Comparison of ENCODE assay signal across 21 cellular contexts in genomic region chr16:88713568-88714419, GRCh38. TPM values are rescaled to one million over a fixed set of nuclear protein-coding genes. Genes with fewer than 3 reads are reported as not detected.
DNase-seq lines count a peak whose midpoint lies in the region; ATAC-seq, FAIRE-seq and TF ChIP-seq lines count a peak whose summit lies in the region.
"Had no signal": no experiment of that assay in that cellular context is flagged by ENCODE, and none has a peak within 500 bp of the region (broad histone marks: within the 10 kb centered on the region; RNA-seq: fewer than 3 reads in every experiment).

No MANE protein-coding gene starts in this region.

- TF ChIP-seq RAD21 in HepG2 (CRISPR knock-in tag; IDR thresholded peaks at IDR 0.05), result no peak

- H3K36me3 Mint-ChIP-seq in HFFc6 (ENCODE audit: low read depth), result peaks cover 25% of the 10 kb centered on the region

- H3K27me3 Mint-ChIP-seq in HFFc6 (ENCODE audit: insufficient read depth), result peaks cover 9% of the 10 kb centered on the region
- H3K27me3 Mint-ChIP-seq: B cell; naive thymus-derived CD8-positive, alpha-beta T cell had no signal

- TF ChIP-seq EP300 in HepG2 (IDR thresholded peaks at IDR 0.05; ENCODE audit: low read depth in 2 of 2, low read length in 2 of 2) (no peak), HepG2 (CRISPR knock-in tag; IDR thresholded peaks at IDR 0.05; ENCODE audit: borderline replicate concordance) (no peak)

- DNase-seq in AG04450 (ENCODE audit: low read depth, low spot score), result no peak
- DNase-seq in HFFc6, result peak; percentile 25
- peak; percentile 42 for DNase-seq in amniotic epithelial cell (ENCODE audit: low read depth)
- DNase-seq in HepG2 (ENCODE audit: low spot score), result no peak
- DNase-seq in NCI-H2196 (lab: John Stamatoyannopoulos, UW; ENCODE audit: unreplicated experiment), result no peak
- no peak for DNase-seq in vagina (ENCODE audit: extremely low spot score in 2 of 2)
- DNase-seq in NCI-H774 (lab: John Stamatoyannopoulos, UW), result no peak
- DNase-seq: activated CD8-positive, alpha-beta T cell treated with anti-CD3 and anti-CD28 coated beads, Interleukin-2, amount 10 ng/mL, durations not matched to agents 7 days and 5 days; adrenal gland; GDM1; naive thymus-derived CD8-positive, alpha-beta T cell; NCI-H187 treated with DMSO at 0.1 percent for 48 hours; NCI-H524 treated with DMSO at 0.1 percent for 48 hours; PC-9; SW 1271 had no signal

- in situ Hi-C loops in HepG2 (cut with HindIII; ENCODE audit: extremely low pct_ligation_motif_present, low pct_unique_long_range_greater_than_20kb), result no loop called here

- no peak for FAIRE-seq in HepG2 (lab: Jason Lieb, UNC)
- FAIRE-seq: H1 had no signal

- H4K20me1 ChIP-seq in HepG2 (ENCODE audit: insufficient read depth, low read length), result no peaks in the 10 kb centered on the region

- H3K4me1 ChIP-seq in HepG2 (ENCODE audit: insufficient read depth, low read length), result peaks cover 24% of the 10 kb centered on the region
- no peaks in the 10 kb centered on the region for H3K4me1 ChIP-seq in vagina
- H3K4me1 ChIP-seq: adrenal gland had no signal

- no peak overlapping the region for H3K4me3 Mint-ChIP-seq in HFFc6
- H3K4me3 Mint-ChIP-seq: activated CD8-positive, alpha-beta T cell treated with anti-CD3 and anti-CD28 coated beads, Interleukin-2, amount 10 ng/mL, durations not matched to agents 7 days and 5 days; B cell; naive thymus-derived CD8-positive, alpha-beta T cell had no signal

- H3K27ac ChIP-seq in AG04450 (ENCODE audit: low read depth, low read length) (peak overlapping the region; percentile 2), HepG2 (ENCODE audit: extremely low read length, insufficient read depth, low read length) (no peak overlapping the region), vagina (no peak overlapping the region)
- H3K27ac ChIP-seq: adrenal gland, PC-9 had no signal

- no peak overlapping the region for H3K4me2 ChIP-seq in HepG2 (ENCODE audit: low read depth, low read length)
- H3K4me2 ChIP-seq: PC-9 had no signal

- H3K27me3 ChIP-seq in AG04450 (ENCODE audit: control insufficient read depth, insufficient read depth, low read length) (no peaks in the 10 kb centered on the region), HepG2 (ENCODE audit: control insufficient read depth in 1 of 2, insufficient read depth in 2 of 2, low read length in 2 of 2) (no peaks in the 10 kb centered on the region), vagina (no peaks in the 10 kb centered on the region)
- H3K27me3 ChIP-seq: adrenal gland had no signal

- TF ChIP-seq CTCF in AG04450 (IDR thresholded peaks at IDR 0.05; ENCODE audit: low read depth, low read length) (no peak), HFFc6 (IDR thresholded peaks at IDR 0.05) (no peak), HepG2 (CRISPR knock-in tag; IDR thresholded peaks at IDR 0.05) (no peak), vagina (IDR thresholded peaks at IDR 0.05) (no peak)

- no peak overlapping the region for H2AFZ ChIP-seq in HepG2 (ENCODE audit: low read length)
- H2AFZ ChIP-seq: PC-9 had no signal

- intact Hi-C loops in HepG2 (cut with micrococcal nuclease; ENCODE audit: unreplicated experiment), result no loop called here
- intact Hi-C loops in vagina (cut with DNase I), result no loop called here

- peaks cover 4% of the 10 kb centered on the region for H3K79me2 ChIP-seq in HepG2 (ENCODE audit: insufficient read depth, low read length)

- H3K27ac Mint-ChIP-seq in HFFc6, result no peak overlapping the region; the same call in 1 of the 2 replicates
- H3K27ac Mint-ChIP-seq: activated CD8-positive, alpha-beta T cell treated with anti-CD3 and anti-CD28 coated beads, Interleukin-2, amount 10 ng/mL, durations not matched to agents 7 days and 5 days; B cell had no signal

- TF ChIP-seq POLR2A in HepG2 (IDR thresholded peaks at IDR 0.05; ENCODE audit: insufficient read depth in 1 of 2, low read depth in 2 of 2, low read length in 2 of 2), result no peak; a peak in 1 of 4 replicates
- no peak for TF ChIP-seq POLR2A in vagina (IDR thresholded peaks at IDR 0.05)

- POLR2A ChIA-PET in AG04450 (lab: Yijun Ruan, JAX), result interaction anchor here (0.5 kb wide), 1 partner anchor 34 kb away, joined by 3 read pairs; no protein-coding TSS in a partner anchor
- POLR2A ChIA-PET in HepG2 (lab: Yijun Ruan, JAX), result interaction anchor here (1.0 kb wide), 1 partner anchor 27 kb away, joined by 3 read pairs; no protein-coding TSS in a partner anchor

- peak; percentile 9 for ATAC-seq in HepG2
- ATAC-seq in GM19467 (IDR thresholded peaks at IDR 0.05; ENCODE audit: unreplicated experiment), result no peak
- ATAC-seq: activated CD8-positive, alpha-beta T cell treated with anti-CD3 and anti-CD28 coated beads, Interleukin-2, amount 10 ng/mL, durations not matched to agents 7 days and 5 days; naive thymus-derived CD8-positive, alpha-beta T cell had no signal

- no TSS peak for BruUV-seq in HepG2 (replicated peaks; lab: Mats Ljungman, UMichigan)

- peaks cover 29 to 50% of the 10 kb centered on the region in 2 experiments; a peak in 4 of 5 replicates for H3K36me3 ChIP-seq in HepG2 (replicated peaks in 1 of 2; ENCODE audit: control insufficient read depth in 1 of 2, insufficient read depth in 2 of 2, low read length in 2 of 2)
- H3K36me3 ChIP-seq in vagina, result peaks cover 0 to 43% of the 10 kb centered on the region in 2 donors

- CTCF ChIA-PET in AG04450 (lab: Charles Lee), result no interaction called here
- CTCF ChIA-PET in HepG2 (lab: Yijun Ruan, JAX; ENCODE audit: low intra/inter-chr PET ratio, low total read pairs), result no interaction called here

- H3K4me1 Mint-ChIP-seq in HFFc6 (ENCODE audit: low read depth), result no peaks in the 10 kb centered on the region
- H3K4me1 Mint-ChIP-seq: B cell had no signal

- no peaks in the 10 kb centered on the region for H3K9me3 Mint-ChIP-seq in HFFc6
- H3K9me3 Mint-ChIP-seq: naive thymus-derived CD8-positive, alpha-beta T cell had no signal

- no peak overlapping the region for H3K9ac ChIP-seq in HepG2 (ENCODE audit: insufficient read depth, low read depth, low read length)

- H3K4me3 ChIP-seq in AG04450 (ENCODE audit: low read depth, low read length) (no peak overlapping the region), HepG2 (replicated peaks in 1 of 3; ENCODE audit: insufficient read depth in 1 of 3, low read depth in 2 of 3, low read length in 3 of 3) (no peak overlapping the region), vagina (no peak overlapping the region)
- H3K4me3 ChIP-seq: adrenal gland, lung, PC-9 had no signal

- 95% methylated on average over 22 of the region's 30 CpGs for WGBS in HepG2 (ENCODE audit: low lambda C conversion rate)

- peaks cover 10% of the 10 kb centered on the region; the same call in 1 of the 2 replicates for H3K9me3 ChIP-seq in AG04450 (ENCODE audit: control insufficient read depth, insufficient read depth, low read length)
- H3K9me3 ChIP-seq in HepG2 (ENCODE audit: low read length), result no peaks in the 10 kb centered on the region
- no peaks in the 10 kb centered on the region for H3K9me3 ChIP-seq in vagina
- H3K9me3 ChIP-seq: adrenal gland had no signal

RNA-seq across cellular contexts. Expression of gene CTU2, which starts 7.5 kb away (rescaled TPM):
- polyA plus RNA-seq in AG04450 (2011; rRNA removed) (6.5 and 8.7 TPM in 2 replicates), HepG2 (2011; rRNA removed) (13.3 and 18.5 TPM in 2 replicates)
- polyA minus RNA-seq in AG04450 (2011; rRNA and poly(A)+ RNA removed), result 6.8 and 9.6 TPM in 2 replicates
- 10 to 100 TPM; 26.2 to 37.0 (median 33.2) TPM for total RNA-seq in HFFc6 (2021; fragmentation: NEBNext Ultra II Directional; extraction: Animal tissue kit (Norgen Biotek cat#: 25700))
- total RNA-seq in HepG2 (2016; rRNA removed; fragmentation: Illumina TruSeq; extraction: Trizol) (21.9 TPM in 2 replicates), vagina (7.9 TPM)
- 11.4 and 12.8 TPM in 2 replicates for total RNA-seq in HepG2 (2016; cell fraction: cytosol; rRNA removed; fragmentation: Illumina TruSeq; extraction: Trizol; ENCODE audit: low read depth)
- total RNA-seq in HepG2 (2016; cell fraction: insoluble cytoplasmic fraction; rRNA removed; fragmentation: Illumina TruSeq; extraction: Trizol), result 16.8 and 22.4 TPM in 2 replicates
- total RNA-seq in HepG2 (2016; cell fraction: membrane; rRNA removed; fragmentation: Illumina TruSeq; extraction: Trizol), result 13.8 and 15.9 TPM in 2 replicates
- total RNA-seq in HepG2 (2016; cell fraction: nucleus; rRNA removed; fragmentation: Illumina TruSeq; extraction: Trizol), result 16.7 and 17.2 TPM in 2 replicates
- 11.8 and 19.4 TPM in 2 replicates for polyA plus RNA-seq in HepG2 (2011; cell fraction: cytosol; rRNA removed)
- polyA plus RNA-seq in HepG2 (2011; cell fraction: nucleus; rRNA removed), result 63.3 and 73.6 TPM in 2 replicates
- 11.6 and 15.1 TPM in 2 replicates for polyA plus RNA-seq in HepG2 (2012)
- polyA plus RNA-seq in HepG2 (2016; cell fraction: cytosol; fragmentation: Illumina TruSeq; extraction: Trizol; ENCODE audit: low read depth), result 12.4 and 16.5 TPM in 2 replicates
- polyA plus RNA-seq in HepG2 (2016; cell fraction: insoluble cytoplasmic fraction; fragmentation: Illumina TruSeq; extraction: Trizol; ENCODE audit: low read depth), result 20.9 and 22.4 TPM in 2 replicates
- 13.3 and 14.9 TPM in 2 replicates for polyA plus RNA-seq in HepG2 (2016; cell fraction: membrane; fragmentation: Illumina TruSeq; extraction: Trizol; ENCODE audit: low read depth)
- 39.4 and 44.9 TPM in 2 replicates for polyA plus RNA-seq in HepG2 (2016; cell fraction: nucleus; fragmentation: Illumina TruSeq; extraction: Trizol; ENCODE audit: insufficient read depth, low read depth)
- 23.1 and 25.7 TPM in 2 replicates for polyA minus RNA-seq in HepG2 (2011; rRNA and poly(A)+ RNA removed; ENCODE audit: low replicate concordance)
- polyA minus RNA-seq in HepG2 (2011; cell fraction: cytosol; rRNA and poly(A)+ RNA removed), result 15.2 and 18.6 TPM in 2 replicates
- 19.3 and 20.7 TPM in 2 replicates for polyA minus RNA-seq in HepG2 (2011; cell fraction: nucleus; rRNA and poly(A)+ RNA removed)

RNA-seq across cellular contexts. Expression of gene RNF166, which starts 7.6 kb away (rescaled TPM):
- polyA plus RNA-seq in AG04450 (2011; rRNA removed), result 6.8 and 9.0 TPM in 2 replicates
- 9.4 and 13.5 TPM in 2 replicates for polyA minus RNA-seq in AG04450 (2011; rRNA and poly(A)+ RNA removed)
- total RNA-seq in HFFc6 (2021; fragmentation: NEBNext Ultra II Directional; extraction: Animal tissue kit (Norgen Biotek cat#: 25700)), result 10 to 100 TPM; 10.3 to 18.3 (median 13.2) TPM
- 15.1 and 23.0 TPM in 2 replicates for total RNA-seq in HepG2 (2016; rRNA removed; fragmentation: Illumina TruSeq; extraction: Trizol)
- 36.0 and 37.2 TPM in 2 replicates for total RNA-seq in HepG2 (2016; cell fraction: cytosol; rRNA removed; fragmentation: Illumina TruSeq; extraction: Trizol; ENCODE audit: low read depth)
- 17.3 and 23.3 TPM in 2 replicates for total RNA-seq in HepG2 (2016; cell fraction: insoluble cytoplasmic fraction; rRNA removed; fragmentation: Illumina TruSeq; extraction: Trizol)
- 41.6 and 45.9 TPM in 2 replicates for total RNA-seq in HepG2 (2016; cell fraction: membrane; rRNA removed; fragmentation: Illumina TruSeq; extraction: Trizol)
- 14.0 and 14.1 TPM in 2 replicates for total RNA-seq in HepG2 (2016; cell fraction: nucleus; rRNA removed; fragmentation: Illumina TruSeq; extraction: Trizol)
- 21.4 and 26.2 TPM in 2 replicates for polyA plus RNA-seq in HepG2 (2011; rRNA removed)
- polyA plus RNA-seq in HepG2 (2011; cell fraction: cytosol; rRNA removed), result 14.8 and 24.4 TPM in 2 replicates
- polyA plus RNA-seq in HepG2 (2011; cell fraction: nucleus; rRNA removed), result 83.8 and 91.3 TPM in 2 replicates
- 12.2 and 16.1 TPM in 2 replicates for polyA plus RNA-seq in HepG2 (2012)
- 22.9 and 25.4 TPM in 2 replicates for polyA plus RNA-seq in HepG2 (2016; cell fraction: cytosol; fragmentation: Illumina TruSeq; extraction: Trizol; ENCODE audit: low read depth)
- 19.2 and 20.2 TPM in 2 replicates for polyA plus RNA-seq in HepG2 (2016; cell fraction: insoluble cytoplasmic fraction; fragmentation: Illumina TruSeq; extraction: Trizol; ENCODE audit: low read depth)
- polyA plus RNA-seq in HepG2 (2016; cell fraction: membrane; fragmentation: Illumina TruSeq; extraction: Trizol; ENCODE audit: low read depth), result 32.0 and 34.1 TPM in 2 replicates
- polyA plus RNA-seq in HepG2 (2016; cell fraction: nucleus; fragmentation: Illumina TruSeq; extraction: Trizol; ENCODE audit: insufficient read depth, low read depth), result 36.7 and 43.4 TPM in 2 replicates
- 11.5 and 25.6 TPM in 2 replicates for polyA minus RNA-seq in HepG2 (2011; rRNA and poly(A)+ RNA removed; ENCODE audit: low replicate concordance)
- 12.9 and 17.8 TPM in 2 replicates for polyA minus RNA-seq in HepG2 (2011; cell fraction: cytosol; rRNA and poly(A)+ RNA removed)
- polyA minus RNA-seq in HepG2 (2011; cell fraction: nucleus; rRNA and poly(A)+ RNA removed), result 14.2 and 18.7 TPM in 2 replicates
- total RNA-seq in vagina, result 26.5 TPM

RNA-seq across cellular contexts. Expression of gene SNAI3, which starts 27.5 kb away (rescaled TPM):
- 0.04 and 0.06 TPM in 2 replicates for polyA plus RNA-seq in AG04450 (2011; rRNA removed)
- not detected in 2 replicates for polyA minus RNA-seq in AG04450 (2011; rRNA and poly(A)+ RNA removed)
- total RNA-seq in HFFc6 (2021; fragmentation: NEBNext Ultra II Directional; extraction: Animal tissue kit (Norgen Biotek cat#: 25700)), result not detected
- total RNA-seq in HepG2 (2016; rRNA removed; fragmentation: Illumina TruSeq; extraction: Trizol), result 0.09 and 0.18 TPM in 2 replicates
- not detected in 2 replicates for total RNA-seq in HepG2 (2016; cell fraction: cytosol; rRNA removed; fragmentation: Illumina TruSeq; extraction: Trizol; ENCODE audit: low read depth)
- total RNA-seq in HepG2 (2016; cell fraction: insoluble cytoplasmic fraction; rRNA removed; fragmentation: Illumina TruSeq; extraction: Trizol), result 0.13 and 0.17 TPM in 2 replicates
- total RNA-seq in HepG2 (2016; cell fraction: membrane; rRNA removed; fragmentation: Illumina TruSeq; extraction: Trizol), result 0.12 TPM in 1 of 2 replicates, not detected in the other
- total RNA-seq in HepG2 (2016; cell fraction: nucleus; rRNA removed; fragmentation: Illumina TruSeq; extraction: Trizol), result not detected in 2 replicates
- polyA plus RNA-seq in HepG2 (2011; rRNA removed), result 0.18 and 0.40 TPM in 2 replicates
- 0.18 and 0.44 TPM in 2 replicates for polyA plus RNA-seq in HepG2 (2011; cell fraction: cytosol; rRNA removed)
- 0.35 and 0.64 TPM in 2 replicates for polyA plus RNA-seq in HepG2 (2011; cell fraction: nucleus; rRNA removed)
- polyA plus RNA-seq in HepG2 (2012), result 0.40 and 0.47 TPM in 2 replicates
- 0.08 TPM in 1 of 2 replicates, not detected in the other for polyA plus RNA-seq in HepG2 (2016; cell fraction: cytosol; fragmentation: Illumina TruSeq; extraction: Trizol; ENCODE audit: low read depth)
- polyA plus RNA-seq in HepG2 (2016; cell fraction: insoluble cytoplasmic fraction; fragmentation: Illumina TruSeq; extraction: Trizol; ENCODE audit: low read depth), result 0.26 TPM in 1 of 2 replicates, not detected in the other
- 0.15 and 0.21 TPM in 2 replicates for polyA plus RNA-seq in HepG2 (2016; cell fraction: membrane; fragmentation: Illumina TruSeq; extraction: Trizol; ENCODE audit: low read depth)
- polyA plus RNA-seq in HepG2 (2016; cell fraction: nucleus; fragmentation: Illumina TruSeq; extraction: Trizol; ENCODE audit: insufficient read depth, low read depth), result 0.27 TPM in 1 of 2 replicates, not detected in the other
- polyA minus RNA-seq in HepG2 (2011; rRNA and poly(A)+ RNA removed; ENCODE audit: low replicate concordance), result 0.84 TPM in 1 of 2 replicates, not detected in the other
- polyA minus RNA-seq in HepG2 (2011; cell fraction: cytosol; rRNA and poly(A)+ RNA removed), result not detected in 2 replicates
- not detected in 2 replicates for polyA minus RNA-seq in HepG2 (2011; cell fraction: nucleus; rRNA and poly(A)+ RNA removed)
- total RNA-seq in vagina, result not detected
- total RNA-seq: cerebellum, fibroblast of villous mesenchyme had no signal

RNA-seq across cellular contexts. Expression of gene MVD, which starts 50.9 kb away (rescaled TPM):
- polyA plus RNA-seq in AG04450 (2011; rRNA removed), result 9.1 and 13.5 TPM in 2 replicates
- 8.1 and 8.6 TPM in 2 replicates for polyA minus RNA-seq in AG04450 (2011; rRNA and poly(A)+ RNA removed)
- 10 to 100 TPM; 21.1 to 28.0 (median 24.0) TPM for total RNA-seq in HFFc6 (2021; fragmentation: NEBNext Ultra II Directional; extraction: Animal tissue kit (Norgen Biotek cat#: 25700))
- 128 and 187 TPM in 2 replicates for total RNA-seq in HepG2 (2016; rRNA removed; fragmentation: Illumina TruSeq; extraction: Trizol)
- 86.8 and 92.1 TPM in 2 replicates for total RNA-seq in HepG2 (2016; cell fraction: cytosol; rRNA removed; fragmentation: Illumina TruSeq; extraction: Trizol; ENCODE audit: low read depth)
- total RNA-seq in HepG2 (2016; cell fraction: insoluble cytoplasmic fraction; rRNA removed; fragmentation: Illumina TruSeq; extraction: Trizol), result 110 and 194 TPM in 2 replicates
- 93.3 and 93.5 TPM in 2 replicates for total RNA-seq in HepG2 (2016; cell fraction: membrane; rRNA removed; fragmentation: Illumina TruSeq; extraction: Trizol)
- total RNA-seq in HepG2 (2016; cell fraction: nucleus; rRNA removed; fragmentation: Illumina TruSeq; extraction: Trizol), result 150 and 173 TPM in 2 replicates
- 28.1 and 68.9 TPM in 2 replicates for polyA plus RNA-seq in HepG2 (2011; rRNA removed)
- polyA plus RNA-seq in HepG2 (2011; cell fraction: cytosol; rRNA removed), result 33.1 and 34.9 TPM in 2 replicates
- 340 and 407 TPM in 2 replicates for polyA plus RNA-seq in HepG2 (2011; cell fraction: nucleus; rRNA removed)
- polyA plus RNA-seq in HepG2 (2012), result 81.3 and 104 TPM in 2 replicates
- polyA plus RNA-seq in HepG2 (2016; cell fraction: cytosol; fragmentation: Illumina TruSeq; extraction: Trizol; ENCODE audit: low read depth), result 49.5 and 55.8 TPM in 2 replicates
- 117 and 128 TPM in 2 replicates for polyA plus RNA-seq in HepG2 (2016; cell fraction: insoluble cytoplasmic fraction; fragmentation: Illumina TruSeq; extraction: Trizol; ENCODE audit: low read depth)
- 64.4 TPM in 2 replicates for polyA plus RNA-seq in HepG2 (2016; cell fraction: membrane; fragmentation: Illumina TruSeq; extraction: Trizol; ENCODE audit: low read depth)
- polyA plus RNA-seq in HepG2 (2016; cell fraction: nucleus; fragmentation: Illumina TruSeq; extraction: Trizol; ENCODE audit: insufficient read depth, low read depth), result 435 and 459 TPM in 2 replicates
- polyA minus RNA-seq in HepG2 (2011; rRNA and poly(A)+ RNA removed; ENCODE audit: low replicate concordance), result 8.9 and 43.8 TPM in 2 replicates
- polyA minus RNA-seq in HepG2 (2011; cell fraction: cytosol; rRNA and poly(A)+ RNA removed), result 24.2 and 37.5 TPM in 2 replicates
- 34.4 and 55.3 TPM in 2 replicates for polyA minus RNA-seq in HepG2 (2011; cell fraction: nucleus; rRNA and poly(A)+ RNA removed)
- total RNA-seq in vagina, result 33.1 TPM

Comparison
In these comparisons a context has a peak if more than half of its experiments do, and no peak if none do; other contexts are left out.
1. DNase-seq: peak in HFFc6 (single experiment) and amniotic epithelial cell (single experiment); none in AG04450 (single experiment), HepG2 (single experiment), NCI-H2196 (single experiment), vagina (0 of 2) and NCI-H774 (single experiment).